8 cellular contexts compared by ENCODE assay signal in genomic region chr1:60995093-60995492, GRCh38.
"Had no signal": no experiment of that assay in that cellular context is flagged by ENCODE, and none has a peak within 500 bp of the region (broad histone marks: within the 10 kb centered on the region; RNA-seq: fewer than 3 reads in every experiment).

No MANE protein-coding gene starts in this region.

- H2AFZ ChIP-seq: GM23338 had no signal

- H3K4me2 ChIP-seq: GM23338 had no signal

- H3K4me3 ChIP-seq: GM23338 had no signal

- FAIRE-seq: H1, H54, HTR-8/SVneo had no signal

- DNase-seq: H9, HCEC 1CT, HFFc6, KG1 had no signal
